Comparison of ENCODE assay signal across 1 cellular context in the genomic region with DNA sequence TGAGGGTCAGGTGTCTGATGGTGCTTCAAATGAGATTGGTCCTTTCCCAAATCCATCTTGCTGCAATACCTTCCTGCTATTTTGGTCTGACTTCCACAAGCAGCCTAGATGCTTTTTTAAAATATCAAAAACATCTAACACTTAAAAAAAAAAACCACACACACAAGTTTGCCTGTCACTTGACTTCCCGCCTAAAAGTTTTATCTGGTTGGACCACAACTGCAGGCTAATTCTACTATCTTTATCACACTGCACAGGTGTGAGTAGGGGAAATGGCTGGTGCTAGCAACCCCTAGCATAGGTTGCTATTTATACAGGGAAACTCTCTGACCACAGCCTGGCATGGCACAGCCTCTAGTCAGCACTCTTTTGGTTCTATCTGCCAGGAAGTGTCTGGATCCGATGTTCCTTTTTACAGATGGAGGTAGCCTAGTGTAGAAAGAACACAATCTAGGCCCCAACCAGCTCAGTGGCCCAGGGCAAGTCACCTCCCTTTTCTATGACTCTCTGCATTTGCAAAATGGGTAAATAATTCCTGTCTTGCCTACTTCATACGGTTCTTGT.
TF ChIP-seq lines count a peak whose summit lies in the region.

HEMGN (minus strand) TSS at position 92 of the 564 bp plus-strand sequence; CDS start at position 56, 36 bp downstream.

TF ChIP-seq in K562, 482 proteins besides CTCF, POLR2A, EP300 and RAD21 (continued from another document and continues in another):
- TF ChIP-seq RBFOX2 (IDR thresholded peaks at IDR 0.05; ENCODE audit: low read depth, low read length), result no peak
- TF ChIP-seq THAP12 (CRISPR knock-in tag; IDR thresholded peaks at IDR 0.05), result no peak
- peak; percentile 64 for TF ChIP-seq EP400 (IDR thresholded peaks at IDR 0.05)
- peak; percentile 53 to 84; a peak in 2 of 4 replicates for TF ChIP-seq MLLT1 (IDR thresholded peaks at IDR 0.05)
- no peak for TF ChIP-seq ZNF224 (CRISPR knock-in tag; IDR thresholded peaks at IDR 0.05)
- TF ChIP-seq SIN3A (IDR thresholded peaks at IDR 0.05; ENCODE audit: borderline replicate concordance in 2 of 2, control insufficient read depth in 1 of 2, low read depth in 2 of 2, low read length in 2 of 2), result no peak; a peak in 1 of 4 replicates
- no peak for TF ChIP-seq MCM7 (IDR thresholded peaks at IDR 0.05)
- 0 out of 2 replicates have a peak, but pooled peaks have one; percentile 58 for TF ChIP-seq MIER1 (IDR thresholded peaks at IDR 0.05; ENCODE audit: low read depth)
- TF ChIP-seq IFI16 (CRISPR knock-in tag; IDR thresholded peaks at IDR 0.05), result no peak
- TF ChIP-seq HNRNPLL (IDR thresholded peaks at IDR 0.05; ENCODE audit: low read depth, low read length, poor library complexity, severe bottlenecking), result no peak
- no peak for TF ChIP-seq RBM15 (IDR thresholded peaks at IDR 0.05; ENCODE audit: insufficient read depth, low read length)
- no peak for TF ChIP-seq SMC3 (conservative IDR thresholded peaks at IDR 0.05; ENCODE audit: insufficient read depth, low read depth, low read length)
- TF ChIP-seq ZNF282 (CRISPR knock-in tag; IDR thresholded peaks at IDR 0.05), result no peak
- TF ChIP-seq KDM4B (IDR thresholded peaks at IDR 0.05; ENCODE audit: borderline replicate concordance in 2 of 2, low read depth in 1 of 2), result no peak
- TF ChIP-seq NFIX (CRISPR knock-in tag; IDR thresholded peaks at IDR 0.05; ENCODE audit: low read depth), result no peak
- no peak for TF ChIP-seq TAF7 (tag; IDR thresholded peaks at IDR 0.05)
- no peak for TF ChIP-seq NR2C1 (IDR thresholded peaks at IDR 0.05)
- TF ChIP-seq NR2C1 (tag; IDR thresholded peaks at IDR 0.05), result 0 out of 2 replicates have a peak, but pooled peaks have one; percentile 20
- TF ChIP-seq CBX5 (IDR thresholded peaks at IDR 0.05; ENCODE audit: borderline replicate concordance, low read depth), result no peak
- TF ChIP-seq POLR2H (tag; IDR thresholded peaks at IDR 0.05; ENCODE audit: low read depth), result no peak
- no peak for TF ChIP-seq BRCA1 (IDR thresholded peaks at IDR 0.05)
- TF ChIP-seq BRCA1 (CRISPR knock-in tag; IDR thresholded peaks at IDR 0.05), result no peak
- no peak for TF ChIP-seq MLX (CRISPR knock-in tag; conservative IDR thresholded peaks at IDR 0.05)
- TF ChIP-seq THRB (CRISPR knock-in tag; conservative IDR thresholded peaks at IDR 0.05), result no peak
- peak; percentile 47; the same call in 1 of the 2 replicates for TF ChIP-seq ZKSCAN1 (IDR thresholded peaks at IDR 0.05; ENCODE audit: low read depth, low read length)
- TF ChIP-seq CSDE1 (IDR thresholded peaks at IDR 0.05), result no peak
- TF ChIP-seq PHB (CRISPR knock-in tag; IDR thresholded peaks at IDR 0.05), result no peak
- TF ChIP-seq SIX5 (IDR thresholded peaks at IDR 0.05; ENCODE audit: borderline replicate concordance in 1 of 2, insufficient read depth in 1 of 2, low read depth in 1 of 2, low read length in 2 of 2), result no peak
- no peak for TF ChIP-seq HINFP (tag; conservative IDR thresholded peaks at IDR 0.05; ENCODE audit: low read depth)
- TF ChIP-seq, protein P1, sequence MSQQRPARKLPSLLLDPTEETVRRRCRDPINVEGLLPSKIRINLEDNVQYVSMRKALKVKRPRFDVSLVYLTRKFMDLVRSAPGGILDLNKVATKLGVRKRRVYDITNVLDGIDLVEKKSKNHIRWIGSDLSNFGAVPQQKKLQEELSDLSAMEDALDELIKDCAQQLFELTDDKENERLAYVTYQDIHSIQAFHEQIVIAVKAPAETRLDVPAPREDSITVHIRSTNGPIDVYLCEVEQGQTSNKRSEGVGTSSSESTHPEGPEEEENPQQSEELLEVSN (IDR thresholded peaks at IDR 0.05; ENCODE audit: borderline replicate concordance in 1 of 2, extremely low read depth in 1 of 2, insufficient read depth in 1 of 2, insufficient read length in 1 of 2, low read depth in 1 of 2, low read length in 1 of 2, poor library complexity in 1 of 2, severe bottlenecking in 1 of 2), result peak; percentile 51 to 67
- TF ChIP-seq ZNF512 (tag; IDR thresholded peaks at IDR 0.05), result no peak
- no peak for TF ChIP-seq ZNF217 (CRISPR knock-in tag; IDR thresholded peaks at IDR 0.05)
- no peak for TF ChIP-seq NCOA4 (IDR thresholded peaks at IDR 0.05; ENCODE audit: partially characterized antibody)
- no peak for TF ChIP-seq ZNF263 (CRISPR knock-in tag; IDR thresholded peaks at IDR 0.05; ENCODE audit: borderline replicate concordance)
- TF ChIP-seq ZNF311 (CRISPR knock-in tag; IDR thresholded peaks at IDR 0.05), result no peak
- TF ChIP-seq FOXO4 (CRISPR knock-in tag; IDR thresholded peaks at IDR 0.05), result no peak
- no peak for TF ChIP-seq TOE1 (IDR thresholded peaks at IDR 0.05; ENCODE audit: borderline replicate concordance)
- no peak for TF ChIP-seq TOE1 (CRISPR knock-in tag; IDR thresholded peaks at IDR 0.05; ENCODE audit: borderline replicate concordance, low read depth)
- no peak for TF ChIP-seq SAFB2 (IDR thresholded peaks at IDR 0.05; ENCODE audit: borderline replicate concordance, low read depth, low read length, severe bottlenecking)
- TF ChIP-seq, protein P2, sequence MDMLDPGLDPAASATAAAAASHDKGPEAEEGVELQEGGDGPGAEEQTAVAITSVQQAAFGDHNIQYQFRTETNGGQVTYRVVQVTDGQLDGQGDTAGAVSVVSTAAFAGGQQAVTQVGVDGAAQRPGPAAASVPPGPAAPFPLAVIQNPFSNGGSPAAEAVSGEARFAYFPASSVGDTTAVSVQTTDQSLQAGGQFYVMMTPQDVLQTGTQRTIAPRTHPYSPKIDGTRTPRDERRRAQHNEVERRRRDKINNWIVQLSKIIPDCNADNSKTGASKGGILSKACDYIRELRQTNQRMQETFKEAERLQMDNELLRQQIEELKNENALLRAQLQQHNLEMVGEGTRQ (CRISPR knock-in tag; IDR thresholded peaks at IDR 0.05), result no peak
- TF ChIP-seq SRF (CRISPR knock-in tag; IDR thresholded peaks at IDR 0.05), result no peak
- no peak for TF ChIP-seq HOXB6 (CRISPR knock-in tag; IDR thresholded peaks at IDR 0.05; ENCODE audit: borderline replicate concordance)
- no peak for TF ChIP-seq ATF3 (IDR thresholded peaks at IDR 0.05)
- TF ChIP-seq ATF3 (CRISPR knock-in tag; conservative IDR thresholded peaks at IDR 0.05), result no peak
- TF ChIP-seq PPARD (CRISPR knock-in tag; IDR thresholded peaks at IDR 0.05), result no peak
- TF ChIP-seq, protein P3, sequence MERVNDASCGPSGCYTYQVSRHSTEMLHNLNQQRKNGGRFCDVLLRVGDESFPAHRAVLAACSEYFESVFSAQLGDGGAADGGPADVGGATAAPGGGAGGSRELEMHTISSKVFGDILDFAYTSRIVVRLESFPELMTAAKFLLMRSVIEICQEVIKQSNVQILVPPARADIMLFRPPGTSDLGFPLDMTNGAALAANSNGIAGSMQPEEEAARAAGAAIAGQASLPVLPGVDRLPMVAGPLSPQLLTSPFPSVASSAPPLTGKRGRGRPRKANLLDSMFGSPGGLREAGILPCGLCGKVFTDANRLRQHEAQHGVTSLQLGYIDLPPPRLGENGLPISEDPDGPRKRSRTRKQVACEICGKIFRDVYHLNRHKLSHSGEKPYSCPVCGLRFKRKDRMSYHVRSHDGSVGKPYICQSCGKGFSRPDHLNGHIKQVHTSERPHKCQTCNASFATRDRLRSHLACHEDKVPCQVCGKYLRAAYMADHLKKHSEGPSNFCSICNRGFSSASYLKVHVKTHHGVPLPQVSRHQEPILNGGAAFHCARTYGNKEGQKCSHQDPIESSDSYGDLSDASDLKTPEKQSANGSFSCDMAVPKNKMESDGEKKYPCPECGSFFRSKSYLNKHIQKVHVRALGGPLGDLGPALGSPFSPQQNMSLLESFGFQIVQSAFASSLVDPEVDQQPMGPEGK (CRISPR knock-in tag; IDR thresholded peaks at IDR 0.05; ENCODE audit: borderline replicate concordance), result no peak
